Comparison of ENCODE assay signal across 21 cellular contexts in genomic region chr11:128105950-128106349, GRCh38.
A peak's percentile ranks its signal among the peaks of the same experiment; 100 is the strongest.
DNase-seq lines count a peak whose midpoint lies in the region; ATAC-seq lines count a peak whose summit lies in the region.
"Had no signal": no experiment of that assay in that cellular context is flagged by ENCODE, and none has a peak within 500 bp of the region (broad histone marks: within the 10 kb centered on the region; RNA-seq: fewer than 3 reads in every experiment).

No MANE protein-coding gene starts in this region.

- CTCF ChIA-PET in activated CD4-positive, alpha-beta T cell treated with anti-CD3 and anti-CD28 coated beads for 36 hours (lab: Charles Lee): no interaction called here

- intact Hi-C loops in activated CD4-positive, alpha-beta T cell treated with anti-CD3 and anti-CD28 coated beads for 36 hours (cut with DNase I, micrococcal nuclease): no loop called here

- H3K9me3 Mint-ChIP-seq in activated CD4-positive, alpha-beta T cell treated with anti-CD3 and anti-CD28 coated beads for 36 hours (ENCODE audit: low read depth): peaks cover 6% of the 10 kb centered on the region
- peaks cover 0 to 8% of the 10 kb centered on the region in 2 donors for H3K9me3 Mint-ChIP-seq in activated T-cell treated with anti-CD3 and anti-CD28 coated beads, Interleukin-2, amount 50 U/mL, for 72 hours
- H3K9me3 Mint-ChIP-seq in stimulated activated naive CD8-positive, alpha-beta T cell treated with anti-CD3 and anti-CD28 coated beads, Interleukin-15, amount 100 ng/mL, for 72 hours: peaks cover 10 to 11% of the 10 kb centered on the region in 2 donors
- H3K9me3 Mint-ChIP-seq in stimulated activated effector memory CD8-positive, alpha-beta T cell treated with anti-CD3 and anti-CD28 coated beads, Interleukin-12 subunit alpha, Interleukin-12 subunit beta, amount 100 ng/mL, for 72 hours: no peaks in the 10 kb centered on the region
- H3K9me3 Mint-ChIP-seq: CD4-positive, alpha-beta T cell had no signal

- no peak overlapping the region for H3K4me3 Mint-ChIP-seq in activated CD4-positive, alpha-beta T cell treated with anti-CD3 and anti-CD28 coated beads for 36 hours
- no peak overlapping the region for H3K4me3 Mint-ChIP-seq in activated T-cell treated with anti-CD3 and anti-CD28 coated beads, Interleukin-2, amount 50 U/mL, for 72 hours
- no peak overlapping the region for H3K4me3 Mint-ChIP-seq in stimulated activated naive CD8-positive, alpha-beta T cell treated with anti-CD3 and anti-CD28 coated beads, Interleukin-15, amount 100 ng/mL, for 72 hours
- H3K4me3 Mint-ChIP-seq in stimulated activated effector memory CD8-positive, alpha-beta T cell treated with anti-CD3 and anti-CD28 coated beads, Interleukin-12 subunit alpha, Interleukin-12 subunit beta, amount 100 ng/mL, for 72 hours: no peak overlapping the region
- H3K4me3 Mint-ChIP-seq: CD14-positive monocyte; CD4-positive, alpha-beta T cell; CD8-positive, alpha-beta memory T cell; H9 had no signal

- ATAC-seq in activated CD4-positive, alpha-beta T cell treated with anti-CD3 and anti-CD28 coated beads for 36 hours: peak; percentile 65
- peak; percentile 83 to 84 for ATAC-seq in activated T-cell treated with anti-CD3 and anti-CD28 coated beads, Interleukin-2, amount 50 U/mL, for 72 hours (replicated peaks in 1 of 2)
- peak; percentile 58 for ATAC-seq in stimulated activated naive CD8-positive, alpha-beta T cell treated with anti-CD3 and anti-CD28 coated beads, Interleukin-15, amount 100 ng/mL, for 72 hours
- ATAC-seq in stimulated activated naive CD8-positive, alpha-beta T cell treated with anti-CD3 and anti-CD28 coated beads, Interleukin-15, Interleukin-2, amounts not matched to agents 100 U/mL and 50 U/mL, for 24 hours: no peak
- ATAC-seq in stimulated activated effector memory CD8-positive, alpha-beta T cell treated with anti-CD3 and anti-CD28 coated beads, Interleukin-12 subunit alpha, Interleukin-12 subunit beta, amount 100 ng/mL, for 72 hours: peak; percentile 94
- ATAC-seq: GM12878, HCT116 had no signal

- H3K27ac Mint-ChIP-seq in activated CD4-positive, alpha-beta T cell treated with anti-CD3 and anti-CD28 coated beads for 36 hours: no peak overlapping the region
- H3K27ac Mint-ChIP-seq in activated T-cell treated with anti-CD3 and anti-CD28 coated beads, Interleukin-2, amount 50 U/mL, for 72 hours: no peak overlapping the region
- no peak overlapping the region for H3K27ac Mint-ChIP-seq in stimulated activated naive CD8-positive, alpha-beta T cell treated with anti-CD3 and anti-CD28 coated beads, Interleukin-15, amount 100 ng/mL, for 72 hours
- no peak overlapping the region for H3K27ac Mint-ChIP-seq in stimulated activated effector memory CD8-positive, alpha-beta T cell treated with anti-CD3 and anti-CD28 coated beads, Interleukin-12 subunit alpha, Interleukin-12 subunit beta, amount 100 ng/mL, for 72 hours
- H3K27ac Mint-ChIP-seq: CD14-positive monocyte; CD4-positive, alpha-beta T cell; H9 had no signal

- peaks cover 2% of the 10 kb centered on the region for H3K36me3 Mint-ChIP-seq in activated CD4-positive, alpha-beta T cell treated with anti-CD3 and anti-CD28 coated beads for 36 hours (ENCODE audit: low read depth)
- peaks cover 4 to 6% of the 10 kb centered on the region in 2 donors for H3K36me3 Mint-ChIP-seq in activated T-cell treated with anti-CD3 and anti-CD28 coated beads, Interleukin-2, amount 50 U/mL, for 72 hours (ENCODE audit: insufficient read depth in 2 of 2)
- no peaks in the 10 kb centered on the region for H3K36me3 Mint-ChIP-seq in stimulated activated effector memory CD8-positive, alpha-beta T cell treated with anti-CD3 and anti-CD28 coated beads, Interleukin-12 subunit alpha, Interleukin-12 subunit beta, amount 100 ng/mL, for 72 hours
- H3K36me3 Mint-ChIP-seq: CD14-positive monocyte had no signal

- POLR2A ChIA-PET in activated CD4-positive, alpha-beta T cell treated with anti-CD3 and anti-CD28 coated beads for 36 hours (lab: Charles Lee): no interaction called here

- H3K27me3 Mint-ChIP-seq in activated CD4-positive, alpha-beta T cell treated with anti-CD3 and anti-CD28 coated beads for 36 hours: peaks cover 3% of the 10 kb centered on the region
- H3K27me3 Mint-ChIP-seq in activated T-cell treated with anti-CD3 and anti-CD28 coated beads, Interleukin-2, amount 50 U/mL, for 72 hours (ENCODE audit: low read depth): no peaks in the 10 kb centered on the region
- no peaks in the 10 kb centered on the region for H3K27me3 Mint-ChIP-seq in stimulated activated naive CD8-positive, alpha-beta T cell treated with anti-CD3 and anti-CD28 coated beads, Interleukin-15, amount 100 ng/mL, for 72 hours
- H3K27me3 Mint-ChIP-seq: CD4-positive, alpha-beta T cell had no signal

- H3K4me1 Mint-ChIP-seq in activated CD4-positive, alpha-beta T cell treated with anti-CD3 and anti-CD28 coated beads for 36 hours: peaks cover 9% of the 10 kb centered on the region
- H3K4me1 Mint-ChIP-seq in activated T-cell treated with anti-CD3 and anti-CD28 coated beads, Interleukin-2, amount 50 U/mL, for 72 hours (ENCODE audit: low read depth): peaks cover 31% of the 10 kb centered on the region
- H3K4me1 Mint-ChIP-seq in stimulated activated naive CD8-positive, alpha-beta T cell treated with anti-CD3 and anti-CD28 coated beads, Interleukin-15, amount 100 ng/mL, for 72 hours: peaks cover 15% of the 10 kb centered on the region
- H3K4me1 Mint-ChIP-seq in stimulated activated effector memory CD8-positive, alpha-beta T cell treated with anti-CD3 and anti-CD28 coated beads, Interleukin-12 subunit alpha, Interleukin-12 subunit beta, amount 100 ng/mL, for 72 hours: peaks cover 23% of the 10 kb centered on the region

- DNase-seq in activated CD4-positive, alpha-beta T cell treated with anti-CD3 and anti-CD28 coated beads for 36 hours: no peak
- no peak for DNase-seq in activated CD4-positive, alpha-beta T cell treated with anti-CD3 and anti-CD28 coated beads for 1 hour
- DNase-seq in activated T-cell treated with anti-CD3 and anti-CD28 coated beads, Interleukin-2, amount 50 U/mL, for 72 hours: no peak
- DNase-seq in activated T-cell treated with anti-CD3 and anti-CD28 coated beads, Interleukin-2, amount 50 U/mL, for 1 hour: no peak
- DNase-seq in stimulated activated naive CD8-positive, alpha-beta T cell treated with anti-CD3 and anti-CD28 coated beads, Interleukin-15, amount 100 ng/mL, for 72 hours: no peak
- no peak for DNase-seq in stimulated activated naive CD8-positive, alpha-beta T cell treated with anti-CD3 and anti-CD28 coated beads, Interleukin-15, Interleukin-2, amounts not matched to agents 100 U/mL and 50 U/mL, for 24 hours
- no peak for DNase-seq in stimulated activated effector memory CD8-positive, alpha-beta T cell treated with anti-CD3 and anti-CD28 coated beads, Interleukin-12 subunit alpha, Interleukin-12 subunit beta, amount 100 ng/mL, for 72 hours (ENCODE audit: low spot score in 2 of 2)
- no peak for DNase-seq in effector CD4-positive, alpha-beta T cell
- DNase-seq: AML-193; BE2C; CD4-positive, alpha-beta T cell; CD8-positive, alpha-beta memory T cell; DMS 273 treated with DMSO at 0.1 percent for 48 hours; DMS79; EL; GDM1; GM23248; H9 had no signal
